In genomic region chr19:5624741-5625140, GRCh38 we compare ENCODE assay signal across 2 cellular contexts.
TF ChIP-seq lines count a peak whose summit lies in the region.

No MANE protein-coding gene starts in this region.

TF ChIP-seq in SK-N-SH, 30 proteins besides CTCF, POLR2A, EP300 and RAD21 (continued from another document):
- TF ChIP-seq, protein P1, sequence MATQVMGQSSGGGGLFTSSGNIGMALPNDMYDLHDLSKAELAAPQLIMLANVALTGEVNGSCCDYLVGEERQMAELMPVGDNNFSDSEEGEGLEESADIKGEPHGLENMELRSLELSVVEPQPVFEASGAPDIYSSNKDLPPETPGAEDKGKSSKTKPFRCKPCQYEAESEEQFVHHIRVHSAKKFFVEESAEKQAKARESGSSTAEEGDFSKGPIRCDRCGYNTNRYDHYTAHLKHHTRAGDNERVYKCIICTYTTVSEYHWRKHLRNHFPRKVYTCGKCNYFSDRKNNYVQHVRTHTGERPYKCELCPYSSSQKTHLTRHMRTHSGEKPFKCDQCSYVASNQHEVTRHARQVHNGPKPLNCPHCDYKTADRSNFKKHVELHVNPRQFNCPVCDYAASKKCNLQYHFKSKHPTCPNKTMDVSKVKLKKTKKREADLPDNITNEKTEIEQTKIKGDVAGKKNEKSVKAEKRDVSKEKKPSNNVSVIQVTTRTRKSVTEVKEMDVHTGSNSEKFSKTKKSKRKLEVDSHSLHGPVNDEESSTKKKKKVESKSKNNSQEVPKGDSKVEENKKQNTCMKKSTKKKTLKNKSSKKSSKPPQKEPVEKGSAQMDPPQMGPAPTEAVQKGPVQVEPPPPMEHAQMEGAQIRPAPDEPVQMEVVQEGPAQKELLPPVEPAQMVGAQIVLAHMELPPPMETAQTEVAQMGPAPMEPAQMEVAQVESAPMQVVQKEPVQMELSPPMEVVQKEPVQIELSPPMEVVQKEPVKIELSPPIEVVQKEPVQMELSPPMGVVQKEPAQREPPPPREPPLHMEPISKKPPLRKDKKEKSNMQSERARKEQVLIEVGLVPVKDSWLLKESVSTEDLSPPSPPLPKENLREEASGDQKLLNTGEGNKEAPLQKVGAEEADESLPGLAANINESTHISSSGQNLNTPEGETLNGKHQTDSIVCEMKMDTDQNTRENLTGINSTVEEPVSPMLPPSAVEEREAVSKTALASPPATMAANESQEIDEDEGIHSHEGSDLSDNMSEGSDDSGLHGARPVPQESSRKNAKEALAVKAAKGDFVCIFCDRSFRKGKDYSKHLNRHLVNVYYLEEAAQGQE (IDR thresholded peaks at IDR 0.05; ENCODE audit: low read depth, low read length) = no peak
- TF ChIP-seq NRF1 (IDR thresholded peaks at IDR 0.05; ENCODE audit: low read depth, low read length) (no peak), CHD2 (IDR thresholded peaks at IDR 0.05; ENCODE audit: low read length, partially characterized antibody) (no peak), NFIC (IDR thresholded peaks at IDR 0.05; ENCODE audit: borderline replicate concordance) (no peak), GATA2 (CRISPR knock-in tag; IDR thresholded peaks at IDR 0.05) (no peak), MEF2A (IDR thresholded peaks at IDR 0.05; ENCODE audit: borderline replicate concordance, low read depth) (no peak), FOXJ3 (CRISPR knock-in tag; IDR thresholded peaks at IDR 0.05) (no peak), POLR2AphosphoS5 (IDR thresholded peaks at IDR 0.05; ENCODE audit: low read depth, low read length) (no peak)
- TF ChIP-seq, protein P2, sequence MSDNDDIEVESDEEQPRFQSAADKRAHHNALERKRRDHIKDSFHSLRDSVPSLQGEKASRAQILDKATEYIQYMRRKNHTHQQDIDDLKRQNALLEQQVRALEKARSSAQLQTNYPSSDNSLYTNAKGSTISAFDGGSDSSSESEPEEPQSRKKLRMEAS (IDR thresholded peaks at IDR 0.05; ENCODE audit: low read depth) = no peak

TF ChIP-seq in SK-N-SH treated with all-trans-retinoic acid at 6 μM for 48 hours, 23 proteins besides CTCF, POLR2A, EP300 and RAD21 (continued from another document):
- TF ChIP-seq CSRNP3 (CRISPR knock-in tag; IDR thresholded peaks at IDR 0.05) = no peak
